9 cellular contexts compared by ENCODE assay signal in genomic region chr11:18720811-18721575, GRCh38. TPM values are rescaled to one million over a fixed set of nuclear protein-coding genes. Genes with fewer than 3 reads are reported as not detected.
A peak's percentile ranks its signal among the peaks of the same experiment; 100 is the strongest.
DNase-seq lines count a peak whose midpoint lies in the region; ATAC-seq and TF ChIP-seq lines count a peak whose summit lies in the region.
"Had no signal": no experiment of that assay in that cellular context is flagged by ENCODE, and none has a peak within 500 bp of the region (broad histone marks: within the 10 kb centered on the region; RNA-seq: fewer than 3 reads in every experiment).

No MANE protein-coding gene starts in this region.

- H3K27me3 ChIP-seq in esophagus squamous epithelium: no peaks in the 10 kb centered on the region

- peak overlapping the region; percentile 33 to 70 (median 58) for H3K4me3 ChIP-seq in esophagus squamous epithelium

- H3K27ac ChIP-seq in esophagus squamous epithelium: peak overlapping the region; percentile 39 to 76 (median 68)
- H3K27ac ChIP-seq: C4-2B had no signal

- peak overlapping the region in 3 of 6 donors; percentile 51 to 90 (median 72) for H3K27ac Mint-ChIP-seq in naive B cell

- TF ChIP-seq CTCF in esophagus squamous epithelium (IDR thresholded peaks at IDR 0.05): no peak

- WGBS in esophagus squamous epithelium, 2 donors: 0 to 2% methylated on average over 12 to 19 of the region's 42 CpGs

- H3K27me3 Mint-ChIP-seq in activated T-cell treated with anti-CD3 and anti-CD28 coated beads, Interleukin-2, amount 50 U/mL, for 4 hours (ENCODE audit: low read depth): peaks cover 2% of the 10 kb centered on the region
- peaks cover 4 to 8% (median 4%) of the 10 kb centered on the region in 3 donors for H3K27me3 Mint-ChIP-seq in naive B cell

- H3K36me3 Mint-ChIP-seq in activated T-cell treated with anti-CD3 and anti-CD28 coated beads, Interleukin-2, amount 50 U/mL, for 4 hours (ENCODE audit: insufficient read depth): no peaks in the 10 kb centered on the region
- H3K36me3 Mint-ChIP-seq in naive B cell: no peaks in the 10 kb centered on the region

- H3K9me3 ChIP-seq in esophagus squamous epithelium: no peaks in the 10 kb centered on the region

- ATAC-seq in HG02943 (IDR thresholded peaks at IDR 0.05; ENCODE audit: low read depth, unreplicated experiment) (peak; percentile 54), naive B cell (ENCODE audit: low read depth in 2 of 2) (peak; percentile 86 to 88)
- peak; percentile 95 to 97 for ATAC-seq in activated T-cell treated with anti-CD3 and anti-CD28 coated beads, Interleukin-2, amount 50 U/mL, for 4 hours

- no peaks in the 10 kb centered on the region for H3K36me3 ChIP-seq in esophagus squamous epithelium

- peak in 1 of 4 donors; percentile 7 for TF ChIP-seq POLR2A in esophagus squamous epithelium (IDR thresholded peaks at IDR 0.05)

- intact Hi-C loops in esophagus squamous epithelium (cut with DNase I): loop anchor here (10.0 kb wide), 1 partner anchor 176 kb away; no protein-coding TSS in a partner anchor

- DNase-seq in NCI-H1436 (lab: John Stamatoyannopoulos, UW): peak; percentile 31
- no peak for DNase-seq in NCI-H1436 treated with DMSO at 0.1 percent for 48 hours (lab: John Stamatoyannopoulos, UW)
- peak; percentile 32 for DNase-seq in NCI-H82 treated with DMSO at 0.1 percent for 48 hours (lab: John Stamatoyannopoulos, UW; ENCODE audit: unreplicated experiment)
- peak; percentile 82 for DNase-seq in activated T-cell treated with anti-CD3 and anti-CD28 coated beads, Interleukin-2, amount 50 U/mL, for 4 hours
- DNase-seq in esophagus squamous epithelium (lab: John Stamatoyannopoulos, UW): no peak
- DNase-seq in naive B cell: peak; percentile 67
- DNase-seq in stimulated activated CD8-positive, alpha-beta memory T cell treated with anti-CD3 and anti-CD28 coated beads, Interleukin-7, amount 100 ng/mL, for 4 hours (ENCODE audit: low read depth in 2 of 2): peak; percentile 70 to 79

- peaks cover 7% of the 10 kb centered on the region for H3K4me1 Mint-ChIP-seq in activated T-cell treated with anti-CD3 and anti-CD28 coated beads, Interleukin-2, amount 50 U/mL, for 4 hours (ENCODE audit: low read depth)
- peaks cover 13 to 14% (median 13%) of the 10 kb centered on the region in 3 donors for H3K4me1 Mint-ChIP-seq in naive B cell

- no peaks in the 10 kb centered on the region for H3K9me3 Mint-ChIP-seq in activated T-cell treated with anti-CD3 and anti-CD28 coated beads, Interleukin-2, amount 50 U/mL, for 4 hours
- peaks cover 0 to 1% (median 0%) of the 10 kb centered on the region in 7 donors for H3K9me3 Mint-ChIP-seq in naive B cell

- H3K4me1 ChIP-seq in esophagus squamous epithelium: peaks cover 4 to 23% (median 17%) of the 10 kb centered on the region in 3 donors

- H3K4me3 Mint-ChIP-seq in activated T-cell treated with anti-CD3 and anti-CD28 coated beads, Interleukin-2, amount 50 U/mL, for 4 hours: peak overlapping the region; percentile 88
- H3K4me3 Mint-ChIP-seq in naive B cell: peak overlapping the region; percentile 77 to 99 (median 94)

RNA-seq across cellular contexts. Expression of gene IGSF22, which starts 5.0 kb away (rescaled TPM):
- under 1 TPM; 0.16 to 0.60 (median 0.53) TPM for total RNA-seq in activated T-cell treated with anti-CD3 and anti-CD28 coated beads, Interleukin-2, amount 50 U/mL, for 4 hours
- under 1 TPM in 1 of 4 donors, not detected in 3; under 0.01 TPM for total RNA-seq in esophagus squamous epithelium
- polyA plus RNA-seq in naive B cell (ENCODE audit: low read depth in 6 of 6): 1 to 10 TPM; 1.8 to 3.9 (median 2.9) TPM

RNA-seq across cellular contexts. Expression of gene TMEM86A, which starts 22.4 kb away (rescaled TPM):
- total RNA-seq in activated T-cell treated with anti-CD3 and anti-CD28 coated beads, Interleukin-2, amount 50 U/mL, for 4 hours: under 1 TPM; 0.13 to 0.38 (median 0.18) TPM
- 1 to 10 TPM in 3 of 4 donors, under 1 TPM in 1; 0.97 to 4.8 (median 1.5) TPM for total RNA-seq in esophagus squamous epithelium
- 1 to 10 TPM in 1 of 6 donors, under 1 TPM in 4, not detected in 1; 0.45 to 1.1 (median 0.81) TPM for polyA plus RNA-seq in naive B cell (ENCODE audit: low read depth in 6 of 6)

Comparison
In these comparisons a context has a peak if more than half of its experiments do, and no peak if none do; other contexts are left out.
1. DNase-seq: peak in NCI-H1436 (single experiment), NCI-H82 treated with DMSO at 0.1 percent for 48 hours (single experiment), activated T-cell treated with anti-CD3 and anti-CD28 coated beads, Interleukin-2, amount 50 U/mL, for 4 hours (single experiment), naive B cell (single experiment) and stimulated activated CD8-positive, alpha-beta memory T cell treated with anti-CD3 and anti-CD28 coated beads, Interleukin-7, amount 100 ng/mL, for 4 hours (2 of 2); none in NCI-H1436 treated with DMSO at 0.1 percent for 48 hours (single experiment) and esophagus squamous epithelium (single experiment).
2. Peak in every context shown above with its lines, with median percentiles within 50 percentile points of each other: ATAC-seq.